1 cellular context compared by ENCODE assay signal in the genomic region with DNA sequence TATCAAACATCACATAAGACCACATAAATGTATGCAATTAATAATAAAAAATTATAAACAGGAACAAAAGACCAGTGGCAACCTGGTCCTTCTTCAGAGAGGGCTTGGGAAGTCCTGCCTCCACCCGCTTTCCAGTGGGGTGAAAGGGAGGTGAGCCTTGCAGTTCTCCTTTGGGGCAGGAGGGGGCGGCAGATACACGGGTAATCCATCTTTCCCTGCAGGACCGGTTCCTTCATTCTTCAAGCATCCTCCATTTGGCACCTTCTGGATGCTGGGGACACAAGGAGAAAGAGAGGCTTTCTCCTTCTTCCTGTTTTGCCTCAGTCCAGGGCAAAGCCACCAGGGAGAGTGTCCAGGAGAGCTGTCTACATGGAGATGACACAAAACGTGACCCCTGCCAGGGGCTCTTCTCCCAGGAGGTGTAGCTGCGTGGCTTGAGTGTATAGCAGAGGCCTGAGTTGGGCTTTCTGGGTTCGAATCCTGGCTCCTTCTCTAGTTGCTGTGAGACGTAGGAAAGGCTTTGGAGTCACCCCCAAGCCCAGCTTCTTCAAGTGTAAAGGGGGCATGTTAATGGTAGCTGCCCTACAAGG.
TF ChIP-seq lines count a peak whose summit lies in the region.

No MANE protein-coding gene starts in this region.

TF ChIP-seq in SK-N-SH, 30 proteins besides CTCF, POLR2A, EP300 and RAD21 (continued from another document):
- TF ChIP-seq, protein P1, sequence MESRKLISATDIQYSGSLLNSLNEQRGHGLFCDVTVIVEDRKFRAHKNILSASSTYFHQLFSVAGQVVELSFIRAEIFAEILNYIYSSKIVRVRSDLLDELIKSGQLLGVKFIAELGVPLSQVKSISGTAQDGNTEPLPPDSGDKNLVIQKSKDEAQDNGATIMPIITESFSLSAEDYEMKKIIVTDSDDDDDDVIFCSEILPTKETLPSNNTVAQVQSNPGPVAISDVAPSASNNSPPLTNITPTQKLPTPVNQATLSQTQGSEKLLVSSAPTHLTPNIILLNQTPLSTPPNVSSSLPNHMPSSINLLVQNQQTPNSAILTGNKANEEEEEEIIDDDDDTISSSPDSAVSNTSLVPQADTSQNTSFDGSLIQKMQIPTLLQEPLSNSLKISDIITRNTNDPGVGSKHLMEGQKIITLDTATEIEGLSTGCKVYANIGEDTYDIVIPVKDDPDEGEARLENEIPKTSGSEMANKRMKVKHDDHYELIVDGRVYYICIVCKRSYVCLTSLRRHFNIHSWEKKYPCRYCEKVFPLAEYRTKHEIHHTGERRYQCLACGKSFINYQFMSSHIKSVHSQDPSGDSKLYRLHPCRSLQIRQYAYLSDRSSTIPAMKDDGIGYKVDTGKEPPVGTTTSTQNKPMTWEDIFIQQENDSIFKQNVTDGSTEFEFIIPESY (IDR thresholded peaks at IDR 0.05; ENCODE audit: borderline replicate concordance, low read depth): no peak
- no peak for TF ChIP-seq YY1 (IDR thresholded peaks at IDR 0.05; ENCODE audit: low read depth)
- peak; percentile 65 for TF ChIP-seq SMC3 (IDR thresholded peaks at IDR 0.05; ENCODE audit: low read depth, low read length)
- no peak for TF ChIP-seq NRF1 (IDR thresholded peaks at IDR 0.05; ENCODE audit: low read depth, low read length)
- no peak for TF ChIP-seq TAF1 (IDR thresholded peaks at IDR 0.05; ENCODE audit: borderline replicate concordance, low read depth, low read length)
- TF ChIP-seq RXRA (IDR thresholded peaks at IDR 0.05; ENCODE audit: borderline replicate concordance, low read depth): peak; percentile 50; the same call in 1 of the 2 replicates
